In the genomic region with DNA sequence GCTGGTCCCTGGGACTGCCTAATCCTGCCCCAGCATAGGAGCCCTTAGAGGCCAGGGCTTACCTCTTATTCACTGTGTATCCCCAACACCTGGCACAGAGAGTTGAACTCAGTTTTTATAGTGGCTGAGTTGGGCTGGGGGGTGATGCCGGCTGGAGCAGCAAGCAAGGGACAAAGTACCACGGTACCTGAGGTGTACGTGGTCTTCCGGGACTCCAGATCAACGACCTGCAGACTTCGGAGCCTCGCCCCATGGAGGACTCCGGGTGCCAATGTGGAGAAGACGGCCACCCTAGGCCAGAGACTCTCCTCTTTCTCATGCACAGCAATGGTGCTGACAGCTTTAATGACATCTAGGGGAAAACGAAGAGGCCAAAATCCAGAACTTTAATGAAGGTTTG, we compare ENCODE assay signal across 21 cellular contexts. TPM values are rescaled to one million over a fixed set of nuclear protein-coding genes. Genes with fewer than 3 reads are reported as not detected.
A peak's percentile ranks its signal among the peaks of the same experiment; 100 is the strongest.
DNase-seq lines count a peak whose midpoint lies in the region; TF ChIP-seq lines count a peak whose summit lies in the region.
"Had no signal": no experiment of that assay in that cellular context is flagged by ENCODE, and none has a peak within 500 bp of the region (broad histone marks: within the 10 kb centered on the region; RNA-seq: fewer than 3 reads in every experiment).

No MANE protein-coding gene starts in this region.

- H3K4me1 ChIP-seq in BLaER1 (peaks cover 9% of the 10 kb centered on the region), neuronal stem cell (ENCODE audit: control insufficient read depth in 2 of 2, insufficient read depth in 1 of 2, low read depth in 1 of 2, low read length in 2 of 2) (no peaks in the 10 kb centered on the region)

- H2AK5ac ChIP-seq in neuronal stem cell (ENCODE audit: low read depth, low read length): no peak overlapping the region

- H2AFZ ChIP-seq in neuronal stem cell (ENCODE audit: low read length): no peak overlapping the region

- H4K8ac ChIP-seq in neuronal stem cell (ENCODE audit: low read depth, low read length): no peak overlapping the region

- H3K27ac Mint-ChIP-seq in chondrocyte (ENCODE audit: unreplicated experiment) (no peak overlapping the region), mesothelial cell of epicardium (no peak overlapping the region)
- H3K27ac Mint-ChIP-seq: B cell had no signal

- no peak overlapping the region for H3K18ac ChIP-seq in neuronal stem cell (ENCODE audit: low read length)

- no peaks in the 10 kb centered on the region for H3K9me3 Mint-ChIP-seq in chondrocyte (ENCODE audit: low read depth)
- no peaks in the 10 kb centered on the region for H3K9me3 Mint-ChIP-seq in mesothelial cell of epicardium

- TF ChIP-seq CTCF in chondrocyte (IDR thresholded peaks at IDR 0.05) (no peak), mesothelial cell of epicardium (IDR thresholded peaks at IDR 0.05; ENCODE audit: unreplicated experiment) (no peak)

- H3K4me3 Mint-ChIP-seq in chondrocyte (ENCODE audit: unreplicated experiment) (no peak overlapping the region), mesothelial cell of epicardium (no peak overlapping the region)
- H3K4me3 Mint-ChIP-seq: B cell had no signal

- no peaks in the 10 kb centered on the region for H3K27me3 ChIP-seq in BLaER1
- no peaks in the 10 kb centered on the region for H3K27me3 ChIP-seq in neuronal stem cell (ENCODE audit: control insufficient read depth in 3 of 3, insufficient read depth in 3 of 3, low read depth in 1 of 3, low read length in 3 of 3)
- H3K27me3 ChIP-seq: MG63 had no signal

- H3K4me1 Mint-ChIP-seq in chondrocyte (ENCODE audit: low read depth) (peaks cover 7% of the 10 kb centered on the region), mesothelial cell of epicardium (no peaks in the 10 kb centered on the region)

- H3K14ac ChIP-seq in neuronal stem cell (ENCODE audit: low read length): no peak overlapping the region

- no peaks in the 10 kb centered on the region for H3K9me3 ChIP-seq in BLaER1
- H3K9me3 ChIP-seq in neuronal stem cell (replicated peaks in 1 of 2; ENCODE audit: control insufficient read depth in 2 of 2, insufficient read depth in 1 of 2, low read depth in 1 of 2, low read length in 2 of 2): no peaks in the 10 kb centered on the region
- H3K9me3 ChIP-seq: MG63 had no signal

- no peak overlapping the region for H3K4me2 ChIP-seq in BLaER1
- no peak overlapping the region for H3K4me2 ChIP-seq in neuronal stem cell (ENCODE audit: insufficient read depth, low read length, poor library complexity, severe bottlenecking)

- no peak overlapping the region for H3K27ac ChIP-seq in BLaER1
- H3K27ac ChIP-seq in neuronal stem cell (replicated peaks; ENCODE audit: low read length): no peak overlapping the region
- H3K27ac ChIP-seq: SK-N-MC had no signal

- H3K36me3 Mint-ChIP-seq in chondrocyte (ENCODE audit: low read depth): peaks cover 37% of the 10 kb centered on the region
- peaks cover 34% of the 10 kb centered on the region for H3K36me3 Mint-ChIP-seq in mesothelial cell of epicardium

- H3K9ac ChIP-seq in BLaER1 (0 out of 2 replicates have a peak overlapping the region, but pooled peaks have one; percentile 20), neuronal stem cell (ENCODE audit: low read depth, low read length, poor library complexity) (no peak overlapping the region)

- H3K4me3 ChIP-seq in BLaER1 (no peak overlapping the region), neuronal stem cell (ENCODE audit: low read length in 2 of 2) (peak overlapping the region in 1 of 2 donors; percentile 44)
- H3K4me3 ChIP-seq: MG63, SK-N-MC had no signal

- H2BK12ac ChIP-seq in neuronal stem cell (ENCODE audit: low read length): no peak overlapping the region

- H3K27me3 Mint-ChIP-seq in chondrocyte (ENCODE audit: low read depth): no peaks in the 10 kb centered on the region
- no peaks in the 10 kb centered on the region for H3K27me3 Mint-ChIP-seq in mesothelial cell of epicardium (ENCODE audit: low read depth)
- H3K27me3 Mint-ChIP-seq: B cell had no signal

- no peak overlapping the region for H3K23ac ChIP-seq in neuronal stem cell (ENCODE audit: low read depth, low read length, poor library complexity)

- H3K79me1 ChIP-seq in neuronal stem cell (ENCODE audit: low read depth, low read length): no peaks in the 10 kb centered on the region

- no peak overlapping the region for H2BK120ac ChIP-seq in neuronal stem cell (ENCODE audit: low read depth, low read length)

- peak; percentile 44 for DNase-seq in activated effector memory CD4-positive, alpha-beta T cell treated with anti-CD3 and anti-CD28 coated beads, Interleukin-2, amount 50 U/mL, for 16 hours
- no peak for DNase-seq in activated effector memory CD4-positive, alpha-beta T cell treated with Interleukin-2 at 50 U/mL for 16 hours
- DNase-seq in chondrocyte (ENCODE audit: low spot score): peak; percentile 55
- DNase-seq in neuronal stem cell (ENCODE audit: low spot score): no peak
- DNase-seq in Kasumi-1 (lab: John Stamatoyannopoulos, UW): no peak
- DNase-seq in mesothelial cell of epicardium (ENCODE audit: low spot score in 2 of 2, unreplicated experiment in 2 of 2): no peak
- DNase-seq: 8988T, DMS53, EL, GF-D8, MG63, NCI-H1417 treated with DMSO at 0.1 percent for 48 hours, NCI-H187, NCI-H2107, NCI-H446 treated with DMSO at 0.1 percent for 48 hours, NCI-H526 treated with DMSO at 0.1 percent for 48 hours, OCI-M1, SHP77 treated with DMSO at 0.1 percent for 48 hours had no signal

- H2BK15ac ChIP-seq in neuronal stem cell (ENCODE audit: low read length): no peak overlapping the region

- no peak overlapping the region for H4K91ac ChIP-seq in neuronal stem cell (ENCODE audit: low read depth, low read length, poor library complexity)

- H3K4ac ChIP-seq in neuronal stem cell (ENCODE audit: low read length): no peak overlapping the region

- no CpG with 5 or more reads among the region's 10 CpGs for WGBS in neuronal stem cell (ENCODE audit: extremely low coverage in 2 of 2, insufficient read length in 2 of 2, insufficient replicate concordance in 1 of 2), 2 donors

- H3K36me3 ChIP-seq in BLaER1 (peaks cover 100% of the 10 kb centered on the region), neuronal stem cell (replicated peaks in 1 of 2; ENCODE audit: control insufficient read depth in 2 of 2, insufficient read depth in 2 of 2, low read length in 2 of 2) (peaks cover 54 to 92% of the 10 kb centered on the region in 2 donors)

- H4K20me1 ChIP-seq in BLaER1: no peaks in the 10 kb centered on the region

- peak overlapping the region; percentile 24 for H2BK5ac ChIP-seq in neuronal stem cell (ENCODE audit: low read length)

RNA-seq across cellular contexts. Expression of a gene that starts 8.1 kb away (rescaled TPM):
- total RNA-seq in chondrocyte (13.6 to 21.9 TPM (median 17.0 TPM) in 3 replicates), mesothelial cell of epicardium (47.5 to 49.3 TPM (median 49.3 TPM) in 3 replicates)
- 17.7 TPM for polyA plus RNA-seq in neuronal stem cell (2013, experiment 1 of 2)
- 19.6 TPM for polyA plus RNA-seq in neuronal stem cell (2013, experiment 2 of 2)

RNA-seq across cellular contexts. Expression of a gene that starts 12.0 kb away (rescaled TPM):
- total RNA-seq in chondrocyte (5.7 to 8.5 TPM (median 7.8 TPM) in 3 replicates), mesothelial cell of epicardium (6.4 to 7.6 TPM (median 6.7 TPM) in 3 replicates)
- polyA plus RNA-seq in neuronal stem cell (2013, experiment 1 of 2): 7.4 TPM
- polyA plus RNA-seq in neuronal stem cell (2013, experiment 2 of 2): 6.4 TPM

RNA-seq across cellular contexts. Expression of a gene that starts 45.2 kb away (rescaled TPM):
- total RNA-seq in chondrocyte (8.8 to 11.9 TPM (median 10.5 TPM) in 3 replicates), mesothelial cell of epicardium (41.7 to 45.6 TPM (median 45.1 TPM) in 3 replicates)
- 7.7 TPM for polyA plus RNA-seq in neuronal stem cell (2013, experiment 1 of 2)
- 8.2 TPM for polyA plus RNA-seq in neuronal stem cell (2013, experiment 2 of 2)

Comparison
In these comparisons a context has a peak if more than half of its experiments do, and no peak if none do; other contexts are left out.
1. DNase-seq: peak in activated effector memory CD4-positive, alpha-beta T cell treated with anti-CD3 and anti-CD28 coated beads, Interleukin-2, amount 50 U/mL, for 16 hours (single experiment) and chondrocyte (single experiment); none in activated effector memory CD4-positive, alpha-beta T cell treated with Interleukin-2 at 50 U/mL for 16 hours (single experiment), neuronal stem cell (single experiment), Kasumi-1 (0 of 2) and mesothelial cell of epicardium (0 of 2).